In genomic region chr5:2892601-2893000, GRCh38 we compare ENCODE assay signal across 19 cellular contexts.
DNase-seq lines count a peak whose midpoint lies in the region; ATAC-seq and TF ChIP-seq lines count a peak whose summit lies in the region.
"Had no signal": no experiment of that assay in that cellular context is flagged by ENCODE, and none has a peak within 500 bp of the region (broad histone marks: within the 10 kb centered on the region; RNA-seq: fewer than 3 reads in every experiment).

No MANE protein-coding gene starts in this region.

- H3K9me3 ChIP-seq in right atrium auricular region (no peaks in the 10 kb centered on the region), sigmoid colon (no peaks in the 10 kb centered on the region)
- H3K9me3 ChIP-seq: A549, Caco-2, HAP-1 had no signal

- TF ChIP-seq POLR2A in sigmoid colon (IDR thresholded peaks at IDR 0.05): no peak

- peaks cover 4% of the 10 kb centered on the region for H3K9me3 Mint-ChIP-seq in type B pancreatic cell

- no peak overlapping the region for H3K4me3 ChIP-seq in right atrium auricular region
- no peak overlapping the region for H3K4me3 ChIP-seq in sigmoid colon
- H3K4me3 ChIP-seq: A549, HAP-1 had no signal

- no peak overlapping the region for H3K27ac Mint-ChIP-seq in type B pancreatic cell
- H3K27ac Mint-ChIP-seq: CD4-positive, alpha-beta T cell had no signal

- intact Hi-C loops in left cardiac atrium (cut with DNase I) (no loop called here), sigmoid colon (cut with DNase I) (no loop called here)

- H3K27me3 ChIP-seq in right atrium auricular region: no peaks in the 10 kb centered on the region
- no peaks in the 10 kb centered on the region for H3K27me3 ChIP-seq in sigmoid colon

- no peaks in the 10 kb centered on the region for H3K36me3 ChIP-seq in right atrium auricular region
- no peaks in the 10 kb centered on the region for H3K36me3 ChIP-seq in sigmoid colon
- H3K36me3 ChIP-seq: HAP-1 had no signal

- no peak for TF ChIP-seq EP300 in sigmoid colon (IDR thresholded peaks at IDR 0.05)

- H3K27ac ChIP-seq in right atrium auricular region: no peak overlapping the region
- no peak overlapping the region for H3K27ac ChIP-seq in sigmoid colon
- H3K27ac ChIP-seq: 22Rv1, A549, C4-2B had no signal

- ATAC-seq in left cardiac atrium: no peak
- ATAC-seq in GM18858 (IDR thresholded peaks at IDR 0.05; ENCODE audit: unreplicated experiment): no peak
- ATAC-seq: A549, HepG2 had no signal

- H3K4me1 ChIP-seq in right atrium auricular region (no peaks in the 10 kb centered on the region), sigmoid colon (no peaks in the 10 kb centered on the region)
- H3K4me1 ChIP-seq: A549, Caco-2, HAP-1 had no signal

- H3K27me3 Mint-ChIP-seq in type B pancreatic cell: peaks cover 19% of the 10 kb centered on the region
- H3K27me3 Mint-ChIP-seq: CD4-positive, alpha-beta T cell had no signal

- H3K4me3 Mint-ChIP-seq in type B pancreatic cell: no peak overlapping the region
- H3K4me3 Mint-ChIP-seq: CD4-positive, alpha-beta T cell had no signal

- 70 to 76% methylated on average over 8 of the region's 8 CpGs for WGBS in sigmoid colon, 2 donors

- DNase-seq in right atrium auricular region (ENCODE audit: low spot score): peak; percentile 23
- no peak for DNase-seq in left cardiac atrium
- peak; percentile 49 for DNase-seq in mesenteric fat pad (ENCODE audit: low spot score)
- DNase-seq in type B pancreatic cell (ENCODE audit: extremely low spot score, unreplicated experiment): peak; percentile 37
- no peak for DNase-seq in sigmoid colon
- no peak for DNase-seq in SW480 (ENCODE audit: low spot score)
- DNase-seq: AML-193; Caco-2; CD4-positive, alpha-beta T cell; DMS153; DMS79 treated with DMSO at 0.1 percent for 48 hours; GF-D8; GOT3 had no signal

- no peak for TF ChIP-seq CTCF in right atrium auricular region (IDR thresholded peaks at IDR 0.05)
- TF ChIP-seq CTCF in type B pancreatic cell (conservative IDR thresholded peaks at IDR 0.05): no peak
- TF ChIP-seq CTCF in sigmoid colon (IDR thresholded peaks at IDR 0.05): no peak

- H3K4me1 Mint-ChIP-seq in type B pancreatic cell (ENCODE audit: unreplicated experiment): peaks cover 17% of the 10 kb centered on the region

- H3K36me3 Mint-ChIP-seq in type B pancreatic cell: peaks cover 4% of the 10 kb centered on the region

Comparison
In these comparisons a context has a peak if more than half of its experiments do, and no peak if none do; other contexts are left out.
1. DNase-seq: peak in right atrium auricular region (single experiment), mesenteric fat pad (single experiment) and type B pancreatic cell (single experiment); none in left cardiac atrium (single experiment), sigmoid colon (single experiment) and SW480 (single experiment).